ENCODE assay signal across 8 cellular contexts in the genomic region with DNA sequence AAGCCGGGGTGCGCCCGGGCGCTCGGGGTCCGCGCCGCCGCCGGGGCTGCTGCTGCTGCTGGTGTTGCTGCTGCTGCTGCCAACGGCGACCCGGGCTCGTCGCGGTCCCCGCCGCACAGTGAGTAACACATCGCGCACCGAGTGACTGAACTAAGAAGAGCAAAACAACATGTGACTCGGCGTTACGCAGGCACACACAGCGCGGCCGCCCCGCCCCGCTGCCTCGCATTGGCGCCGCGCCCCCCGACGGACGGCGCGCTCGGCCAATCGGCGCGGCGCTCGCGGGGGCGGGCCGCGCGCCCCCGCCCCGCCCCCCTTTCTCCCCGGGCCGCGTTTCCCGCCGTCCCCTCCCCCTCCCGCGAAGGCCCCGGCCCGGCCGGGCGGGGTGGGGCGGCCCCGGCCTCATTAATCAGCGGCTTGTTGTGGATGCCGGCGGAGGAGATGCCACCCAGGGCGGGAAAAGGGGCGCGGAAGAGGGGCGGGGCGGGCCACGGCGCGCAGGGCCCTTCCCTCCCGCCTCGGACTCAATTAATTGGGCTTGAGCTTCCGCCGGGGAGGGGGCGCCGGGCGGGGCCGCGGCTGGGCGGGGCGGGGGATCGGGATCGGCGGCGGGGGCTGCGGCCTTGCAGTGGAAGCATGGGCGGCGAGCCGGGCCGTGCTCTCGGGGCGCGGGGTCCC. TPM values are rescaled to one million over a fixed set of nuclear protein-coding genes. Genes with fewer than 3 reads are reported as not detected.
DNase-seq lines count a peak whose midpoint lies in the region; ATAC-seq and TF ChIP-seq lines count a peak whose summit lies in the region.

A gene with protein sequence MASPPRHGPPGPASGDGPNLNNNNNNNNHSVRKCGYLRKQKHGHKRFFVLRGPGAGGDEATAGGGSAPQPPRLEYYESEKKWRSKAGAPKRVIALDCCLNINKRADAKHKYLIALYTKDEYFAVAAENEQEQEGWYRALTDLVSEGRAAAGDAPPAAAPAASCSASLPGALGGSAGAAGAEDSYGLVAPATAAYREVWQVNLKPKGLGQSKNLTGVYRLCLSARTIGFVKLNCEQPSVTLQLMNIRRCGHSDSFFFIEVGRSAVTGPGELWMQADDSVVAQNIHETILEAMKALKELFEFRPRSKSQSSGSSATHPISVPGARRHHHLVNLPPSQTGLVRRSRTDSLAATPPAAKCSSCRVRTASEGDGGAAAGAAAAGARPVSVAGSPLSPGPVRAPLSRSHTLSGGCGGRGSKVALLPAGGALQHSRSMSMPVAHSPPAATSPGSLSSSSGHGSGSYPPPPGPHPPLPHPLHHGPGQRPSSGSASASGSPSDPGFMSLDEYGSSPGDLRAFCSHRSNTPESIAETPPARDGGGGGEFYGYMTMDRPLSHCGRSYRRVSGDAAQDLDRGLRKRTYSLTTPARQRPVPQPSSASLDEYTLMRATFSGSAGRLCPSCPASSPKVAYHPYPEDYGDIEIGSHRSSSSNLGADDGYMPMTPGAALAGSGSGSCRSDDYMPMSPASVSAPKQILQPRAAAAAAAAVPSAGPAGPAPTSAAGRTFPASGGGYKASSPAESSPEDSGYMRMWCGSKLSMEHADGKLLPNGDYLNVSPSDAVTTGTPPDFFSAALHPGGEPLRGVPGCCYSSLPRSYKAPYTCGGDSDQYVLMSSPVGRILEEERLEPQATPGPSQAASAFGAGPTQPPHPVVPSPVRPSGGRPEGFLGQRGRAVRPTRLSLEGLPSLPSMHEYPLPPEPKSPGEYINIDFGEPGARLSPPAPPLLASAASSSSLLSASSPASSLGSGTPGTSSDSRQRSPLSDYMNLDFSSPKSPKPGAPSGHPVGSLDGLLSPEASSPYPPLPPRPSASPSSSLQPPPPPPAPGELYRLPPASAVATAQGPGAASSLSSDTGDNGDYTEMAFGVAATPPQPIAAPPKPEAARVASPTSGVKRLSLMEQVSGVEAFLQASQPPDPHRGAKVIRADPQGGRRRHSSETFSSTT (N-terminal part only) (minus strand): TSS at position 127 of the 678 bp plus-strand sequence. CDS start 530 bp downstream, outside the sequence.

- no peaks in the 10 kb centered on the region for H3K9me3 Mint-ChIP-seq in nephron progenitor cell

- peak within 1 kb of the TSS; percentile 87 for H3K27ac ChIP-seq in RWPE2 (ENCODE audit: poor library complexity, severe bottlenecking)

- H3K4me1 Mint-ChIP-seq in nephron progenitor cell: peaks cover 20% of the 10 kb centered on the region

- ATAC-seq in RWPE2 (ENCODE audit: low read depth): peak; percentile 57
- peak; percentile 92 for ATAC-seq in stimulated activated naive CD8-positive, alpha-beta T cell treated with anti-CD3 and anti-CD28 coated beads, Interleukin-15, Interleukin-2, amounts not matched to agents 100 U/mL and 50 U/mL, for 24 hours

- peak within 1 kb of the TSS; percentile 84 for H3K4me3 Mint-ChIP-seq in nephron progenitor cell

- peaks cover 11% of the 10 kb centered on the region for H3K36me3 Mint-ChIP-seq in nephron progenitor cell (ENCODE audit: low read depth)

- H3K36me3 ChIP-seq in RWPE2 (ENCODE audit: low read depth): peaks cover 21% of the 10 kb centered on the region

- H3K27ac Mint-ChIP-seq in nephron progenitor cell: no peak within 1 kb of the TSS

- TF ChIP-seq CTCF in RWPE2 (IDR thresholded peaks at IDR 0.05; ENCODE audit: poor library complexity, severe bottlenecking): no peak
- TF ChIP-seq CTCF in fibroblast of the aortic adventitia (IDR thresholded peaks at IDR 0.05; ENCODE audit: insufficient read depth, low read length): no peak
- no peak for TF ChIP-seq CTCF in nephron progenitor cell (IDR thresholded peaks at IDR 0.05)

- peaks cover 34% of the 10 kb centered on the region for H3K4me1 ChIP-seq in RWPE2 (ENCODE audit: insufficient read depth, poor library complexity, severe bottlenecking)

- peak; percentile 90 for DNase-seq in EH (ENCODE audit: low read depth)
- peak; percentile 70 for DNase-seq in GOT3 (lab: John Stamatoyannopoulos, UW)
- DNase-seq in LHCN-M2 (ENCODE audit: low read depth): peak; percentile 95
- DNase-seq in RWPE2 (ENCODE audit: low spot score): peak; percentile 90
- peak; percentile 97 for DNase-seq in activated effector memory CD4-positive, alpha-beta T cell treated with anti-CD3 and anti-CD28 coated beads, Interleukin-2, amount 50 U/mL, for 16 hours
- DNase-seq in fibroblast of the aortic adventitia (ENCODE audit: low read depth): peak; percentile 87
- DNase-seq in nephron progenitor cell: peak; percentile 95
- DNase-seq in stimulated activated naive CD8-positive, alpha-beta T cell treated with anti-CD3 and anti-CD28 coated beads, Interleukin-15, Interleukin-2, amounts not matched to agents 100 U/mL and 50 U/mL, for 24 hours: peak; percentile 88

- H3K4me3 ChIP-seq in RWPE2 (ENCODE audit: severe bottlenecking): peak within 1 kb of the TSS; percentile 90
- peak within 1 kb of the TSS; percentile 70 for H3K4me3 ChIP-seq in fibroblast of the aortic adventitia (ENCODE audit: low read depth, low read length)

- H3K27me3 ChIP-seq in RWPE2 (ENCODE audit: insufficient read depth, poor library complexity, severe bottlenecking): no peaks in the 10 kb centered on the region

- no peaks in the 10 kb centered on the region for H3K9me3 ChIP-seq in RWPE2 (ENCODE audit: severe bottlenecking)

- peaks cover 18% of the 10 kb centered on the region for H3K27me3 Mint-ChIP-seq in nephron progenitor cell (ENCODE audit: low read depth, poor library complexity)

RNA-seq across cellular contexts. Expression of the gene that starts here (rescaled TPM):
- total RNA-seq in LHCN-M2 (2014; rRNA removed): 37.8 and 46.7 TPM in 2 replicates
- 17.9 TPM for polyA plus RNA-seq in LHCN-M2 (2012)
- 4.3 and 15.2 TPM in 2 replicates for total RNA-seq in fibroblast of the aortic adventitia (ENCODE audit: low replicate concordance)

Comparison
In these comparisons a context has a peak if more than half of its experiments do, and no peak if none do; other contexts are left out.
1. Peak in every context shown above with its lines: DNase-seq, ATAC-seq, H3K4me3 ChIP-seq and H3K27ac ChIP-seq.